Comparison of ENCODE assay signal across 2 cellular contexts in the genomic region with DNA sequence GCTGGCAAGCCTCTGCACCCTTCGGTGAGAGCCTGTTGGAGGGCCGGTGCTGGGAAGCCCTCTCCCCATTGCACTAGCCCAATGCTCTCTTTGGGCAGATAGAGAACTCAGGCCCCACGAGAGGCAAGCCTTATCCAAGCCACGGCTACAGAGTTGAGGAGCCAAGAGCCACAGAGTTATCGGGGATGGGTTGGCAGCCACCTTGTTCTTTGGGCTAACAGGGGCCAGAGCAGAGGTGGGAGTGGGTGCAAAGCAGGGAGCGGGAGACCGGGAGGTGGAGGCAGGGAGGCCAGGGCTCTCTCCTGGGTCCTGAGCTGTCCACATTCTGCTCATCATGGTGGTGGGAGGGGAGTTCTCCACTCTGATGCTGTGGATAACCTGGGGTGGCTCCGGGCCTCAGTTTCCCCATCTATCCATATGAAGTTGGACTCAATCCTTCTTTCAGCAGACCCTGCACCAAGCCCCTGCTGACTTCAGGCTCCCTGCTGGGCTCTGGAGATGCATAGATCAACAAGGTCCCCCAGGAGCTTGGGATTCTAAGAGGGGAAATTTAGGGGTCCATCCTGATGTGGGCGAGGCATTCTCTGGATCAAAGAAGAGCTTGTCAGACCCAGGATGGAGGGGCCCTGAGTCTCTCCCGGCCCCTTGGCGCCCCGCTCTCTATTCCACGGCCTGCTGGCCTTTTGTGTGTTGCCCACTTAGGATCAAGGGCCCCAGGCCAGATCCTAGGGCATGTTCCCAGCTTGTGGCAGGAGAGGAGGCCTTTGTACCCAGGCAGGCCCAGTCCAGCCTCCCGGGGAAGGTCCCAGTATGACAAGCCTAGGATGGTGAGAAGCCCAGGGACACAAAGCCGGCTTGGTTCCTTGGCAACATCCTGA.
TF ChIP-seq lines count a peak whose summit lies in the region.

No MANE protein-coding gene starts in this region.

TF ChIP-seq in HepG2, 621 proteins besides CTCF, POLR2A, EP300 and RAD21 (continues in another document):
- TF ChIP-seq, protein P1, sequence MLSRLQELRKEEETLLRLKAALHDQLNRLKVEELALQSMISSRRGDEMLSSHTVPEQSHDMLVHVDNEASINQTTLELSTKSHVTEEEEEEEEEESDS (CRISPR knock-in tag; IDR thresholded peaks at IDR 0.05; ENCODE audit: borderline replicate concordance) = 0 out of 2 replicates have a peak, but pooled peaks have one; percentile 66
- TF ChIP-seq MIXL1 (CRISPR knock-in tag; IDR thresholded peaks at IDR 0.05) (no peak), SP2 (CRISPR knock-in tag; IDR thresholded peaks at IDR 0.05) (0 out of 2 replicates have a peak, but pooled peaks have one; percentile 13), ZNF615 (CRISPR knock-in tag; IDR thresholded peaks at IDR 0.05; ENCODE audit: borderline replicate concordance) (no peak), ZNF691 (CRISPR knock-in tag; IDR thresholded peaks at IDR 0.05; ENCODE audit: borderline replicate concordance, low read depth) (peak; percentile 3; the same call in 1 of the 2 replicates), SNAI1 (CRISPR knock-in tag; IDR thresholded peaks at IDR 0.05; ENCODE audit: borderline replicate concordance) (no peak; the same call in 1 of the 2 replicates), ZMYM2 (CRISPR knock-in tag; IDR thresholded peaks at IDR 0.05) (no peak), ZNF451 (CRISPR knock-in tag; IDR thresholded peaks at IDR 0.05) (0 out of 2 replicates have a peak, but pooled peaks have one; percentile 7), ZNF572 (CRISPR knock-in tag; IDR thresholded peaks at IDR 0.05) (0 out of 2 replicates have a peak, but pooled peaks have one; percentile 79), ZNF761 (CRISPR knock-in tag; conservative IDR thresholded peaks at IDR 0.05) (no peak), HIVEP1 (CRISPR knock-in tag; IDR thresholded peaks at IDR 0.05) (no peak), SP4 (CRISPR knock-in tag; IDR thresholded peaks at IDR 0.05) (no peak), ZNF414 (CRISPR knock-in tag; IDR thresholded peaks at IDR 0.05) (no peak), ZHX1 (CRISPR knock-in tag; IDR thresholded peaks at IDR 0.05; ENCODE audit: low read depth) (no peak), MED8 (CRISPR knock-in tag; IDR thresholded peaks at IDR 0.05; ENCODE audit: insufficient replicate concordance) (peak; percentile 15), CREB3 (CRISPR knock-in tag; IDR thresholded peaks at IDR 0.05) (no peak)
- TF ChIP-seq, protein P2, sequence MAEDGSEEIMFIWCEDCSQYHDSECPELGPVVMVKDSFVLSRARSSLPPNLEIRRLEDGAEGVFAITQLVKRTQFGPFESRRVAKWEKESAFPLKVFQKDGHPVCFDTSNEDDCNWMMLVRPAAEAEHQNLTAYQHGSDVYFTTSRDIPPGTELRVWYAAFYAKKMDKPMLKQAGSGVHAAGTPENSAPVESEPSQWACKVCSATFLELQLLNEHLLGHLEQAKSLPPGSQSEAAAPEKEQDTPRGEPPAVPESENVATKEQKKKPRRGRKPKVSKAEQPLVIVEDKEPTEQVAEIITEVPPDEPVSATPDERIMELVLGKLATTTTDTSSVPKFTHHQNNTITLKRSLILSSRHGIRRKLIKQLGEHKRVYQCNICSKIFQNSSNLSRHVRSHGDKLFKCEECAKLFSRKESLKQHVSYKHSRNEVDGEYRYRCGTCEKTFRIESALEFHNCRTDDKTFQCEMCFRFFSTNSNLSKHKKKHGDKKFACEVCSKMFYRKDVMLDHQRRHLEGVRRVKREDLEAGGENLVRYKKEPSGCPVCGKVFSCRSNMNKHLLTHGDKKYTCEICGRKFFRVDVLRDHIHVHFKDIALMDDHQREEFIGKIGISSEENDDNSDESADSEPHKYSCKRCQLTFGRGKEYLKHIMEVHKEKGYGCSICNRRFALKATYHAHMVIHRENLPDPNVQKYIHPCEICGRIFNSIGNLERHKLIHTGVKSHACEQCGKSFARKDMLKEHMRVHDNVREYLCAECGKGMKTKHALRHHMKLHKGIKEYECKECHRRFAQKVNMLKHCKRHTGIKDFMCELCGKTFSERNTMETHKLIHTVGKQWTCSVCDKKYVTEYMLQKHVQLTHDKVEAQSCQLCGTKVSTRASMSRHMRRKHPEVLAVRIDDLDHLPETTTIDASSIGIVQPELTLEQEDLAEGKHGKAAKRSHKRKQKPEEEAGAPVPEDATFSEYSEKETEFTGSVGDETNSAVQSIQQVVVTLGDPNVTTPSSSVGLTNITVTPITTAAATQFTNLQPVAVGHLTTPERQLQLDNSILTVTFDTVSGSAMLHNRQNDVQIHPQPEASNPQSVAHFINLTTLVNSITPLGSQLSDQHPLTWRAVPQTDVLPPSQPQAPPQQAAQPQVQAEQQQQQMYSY (CRISPR knock-in tag; IDR thresholded peaks at IDR 0.05) = 0 out of 2 replicates have a peak, but pooled peaks have one; percentile 5

TF ChIP-seq in WTC11, 78 proteins besides CTCF, POLR2A, EP300 and RAD21:
- no peak for TF ChIP-seq JUN (CRISPR knock-in tag; IDR thresholded peaks at IDR 0.05)
- TF ChIP-seq E2F4 (CRISPR knock-in tag; IDR thresholded peaks at IDR 0.05; ENCODE audit: borderline replicate concordance, low read depth) = no peak
- TF ChIP-seq ATF6 (CRISPR knock-in tag; IDR thresholded peaks at IDR 0.05) = no peak
- no peak for TF ChIP-seq RORB (CRISPR knock-in tag; IDR thresholded peaks at IDR 0.05)
- TF ChIP-seq ZBTB21 (CRISPR knock-in tag; IDR thresholded peaks at IDR 0.05; ENCODE audit: borderline replicate concordance) = no peak
- no peak for TF ChIP-seq RELA (CRISPR knock-in tag; IDR thresholded peaks at IDR 0.05; ENCODE audit: borderline replicate concordance)
- TF ChIP-seq, protein P3, sequence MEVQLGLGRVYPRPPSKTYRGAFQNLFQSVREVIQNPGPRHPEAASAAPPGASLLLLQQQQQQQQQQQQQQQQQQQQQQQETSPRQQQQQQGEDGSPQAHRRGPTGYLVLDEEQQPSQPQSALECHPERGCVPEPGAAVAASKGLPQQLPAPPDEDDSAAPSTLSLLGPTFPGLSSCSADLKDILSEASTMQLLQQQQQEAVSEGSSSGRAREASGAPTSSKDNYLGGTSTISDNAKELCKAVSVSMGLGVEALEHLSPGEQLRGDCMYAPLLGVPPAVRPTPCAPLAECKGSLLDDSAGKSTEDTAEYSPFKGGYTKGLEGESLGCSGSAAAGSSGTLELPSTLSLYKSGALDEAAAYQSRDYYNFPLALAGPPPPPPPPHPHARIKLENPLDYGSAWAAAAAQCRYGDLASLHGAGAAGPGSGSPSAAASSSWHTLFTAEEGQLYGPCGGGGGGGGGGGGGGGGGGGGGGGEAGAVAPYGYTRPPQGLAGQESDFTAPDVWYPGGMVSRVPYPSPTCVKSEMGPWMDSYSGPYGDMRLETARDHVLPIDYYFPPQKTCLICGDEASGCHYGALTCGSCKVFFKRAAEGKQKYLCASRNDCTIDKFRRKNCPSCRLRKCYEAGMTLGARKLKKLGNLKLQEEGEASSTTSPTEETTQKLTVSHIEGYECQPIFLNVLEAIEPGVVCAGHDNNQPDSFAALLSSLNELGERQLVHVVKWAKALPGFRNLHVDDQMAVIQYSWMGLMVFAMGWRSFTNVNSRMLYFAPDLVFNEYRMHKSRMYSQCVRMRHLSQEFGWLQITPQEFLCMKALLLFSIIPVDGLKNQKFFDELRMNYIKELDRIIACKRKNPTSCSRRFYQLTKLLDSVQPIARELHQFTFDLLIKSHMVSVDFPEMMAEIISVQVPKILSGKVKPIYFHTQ (CRISPR knock-in tag; IDR thresholded peaks at IDR 0.05) = no peak
- no peak for TF ChIP-seq IRF2 (CRISPR knock-in tag; IDR thresholded peaks at IDR 0.05; ENCODE audit: borderline replicate concordance, low read depth)
- no peak for TF ChIP-seq NFYB (CRISPR knock-in tag; conservative IDR thresholded peaks at IDR 0.05; ENCODE audit: low read depth)
- TF ChIP-seq, protein P4, sequence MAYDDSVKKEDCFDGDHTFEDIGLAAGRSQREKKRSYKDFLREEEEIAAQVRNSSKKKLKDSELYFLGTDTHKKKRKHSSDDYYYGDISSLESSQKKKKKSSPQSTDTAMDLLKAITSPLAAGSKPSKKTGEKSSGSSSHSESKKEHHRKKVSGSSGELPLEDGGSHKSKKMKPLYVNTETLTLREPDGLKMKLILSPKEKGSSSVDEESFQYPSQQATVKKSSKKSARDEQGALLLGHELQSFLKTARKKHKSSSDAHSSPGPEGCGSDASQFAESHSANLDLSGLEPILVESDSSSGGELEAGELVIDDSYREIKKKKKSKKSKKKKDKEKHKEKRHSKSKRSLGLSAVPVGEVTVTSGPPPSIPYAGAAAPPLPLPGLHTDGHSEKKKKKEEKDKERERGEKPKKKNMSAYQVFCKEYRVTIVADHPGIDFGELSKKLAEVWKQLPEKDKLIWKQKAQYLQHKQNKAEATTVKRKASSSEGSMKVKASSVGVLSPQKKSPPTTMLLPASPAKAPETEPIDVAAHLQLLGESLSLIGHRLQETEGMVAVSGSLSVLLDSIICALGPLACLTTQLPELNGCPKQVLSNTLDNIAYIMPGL (CRISPR knock-in tag; IDR thresholded peaks at IDR 0.05) = no peak
- no peak for TF ChIP-seq ZNF219 (CRISPR knock-in tag; IDR thresholded peaks at IDR 0.05; ENCODE audit: borderline replicate concordance)
TF ChIP-seq in WTC11: peak in this region for 0.
